In the genomic region with DNA sequence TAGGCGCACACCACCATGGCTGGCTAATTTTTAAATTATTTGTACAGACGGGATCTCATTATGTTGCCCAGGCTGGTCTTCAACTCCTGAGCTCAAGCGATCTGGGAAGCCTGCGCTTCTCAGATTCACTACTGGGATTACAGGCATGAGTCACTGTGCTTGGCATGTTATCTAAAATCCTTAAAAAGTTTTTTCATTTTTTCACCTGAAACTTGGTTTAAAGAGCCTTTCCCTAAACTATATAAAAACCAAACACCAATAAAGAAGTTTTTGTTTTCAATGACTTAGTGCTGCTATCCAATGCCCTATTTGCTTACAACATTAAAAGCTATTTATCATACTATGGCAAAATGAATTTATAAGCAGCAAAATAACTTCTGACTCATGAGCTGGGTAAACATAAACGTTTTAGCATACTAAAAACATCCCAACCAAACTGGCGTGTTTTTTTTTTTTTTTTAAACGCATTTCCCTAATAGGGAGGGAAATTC, we compare ENCODE assay signal across 15 cellular contexts.
DNase-seq lines count a peak whose midpoint lies in the region; ATAC-seq, FAIRE-seq and TF ChIP-seq lines count a peak whose summit lies in the region.
"Had no signal": no experiment of that assay in that cellular context is flagged by ENCODE, and none has a peak within 500 bp of the region (broad histone marks: within the 10 kb centered on the region; RNA-seq: fewer than 3 reads in every experiment).

No MANE protein-coding gene starts in this region.

- BruUV-seq in K562 (replicated peaks; lab: Mats Ljungman, UMichigan): no TSS peak

- H3K27me3 Mint-ChIP-seq in HFFc6 (ENCODE audit: insufficient read depth): no peaks in the 10 kb centered on the region; the same call in 1 of the 2 replicates
- H3K27me3 Mint-ChIP-seq: activated CD4-positive, alpha-beta memory T cell treated with anti-CD3 and anti-CD28 coated beads, Interleukin-2, amount 10 ng/mL, durations not matched to agents 7 days and 5 days had no signal

- H3K27ac ChIP-seq in K562 (ENCODE audit: extremely low read depth, low read depth, low read length): no peak overlapping the region
- H3K27ac ChIP-seq: left ventricle myocardium inferior, uterus had no signal

- H3K27ac Mint-ChIP-seq in HFFc6: no peak overlapping the region
- H3K27ac Mint-ChIP-seq: activated CD4-positive, alpha-beta memory T cell treated with anti-CD3 and anti-CD28 coated beads, Interleukin-2, amount 10 ng/mL, durations not matched to agents 7 days and 5 days had no signal

- POLR2A ChIA-PET in K562 (lab: Yijun Ruan, JAX): no interaction called here

- H3K36me3 ChIP-seq in K562 (ENCODE audit: control insufficient read depth, insufficient read depth, low read length): peaks cover 68% of the 10 kb centered on the region
- H3K36me3 ChIP-seq: uterus had no signal

- ATAC-seq in K562: no peak
- ATAC-seq in GM21723 (IDR thresholded peaks at IDR 0.05; ENCODE audit: unreplicated experiment): no peak
- no peak for ATAC-seq in HG03469 (IDR thresholded peaks at IDR 0.05; ENCODE audit: unreplicated experiment)
- no peak for ATAC-seq in HG02610 (IDR thresholded peaks at IDR 0.05; ENCODE audit: unreplicated experiment)

- peaks cover 13% of the 10 kb centered on the region for H3K36me3 Mint-ChIP-seq in HFFc6 (ENCODE audit: low read depth)

- H3K27me3 ChIP-seq in K562 (ENCODE audit: control insufficient read depth in 2 of 2, insufficient read depth in 2 of 2, low read length in 2 of 2): no peaks in the 10 kb centered on the region
- H3K27me3 ChIP-seq: uterus had no signal

- CTCF ChIA-PET in K562 (lab: Yijun Ruan, JAX; ENCODE audit: low intra/inter-chr PET ratio): no interaction called here

- H3K79me2 ChIP-seq in K562 (ENCODE audit: control insufficient read depth, insufficient read depth, low read length): no peaks in the 10 kb centered on the region; the same call in 2 of the 3 replicates

- FAIRE-seq in K562 (lab: Jason Lieb, UNC): no peak

- 57% methylated on average over 7 of the region's 7 CpGs for WGBS in K562 (ENCODE audit: insufficient coverage, low coverage, missing lambda C conversion rate)

- no peak overlapping the region for H3K4me2 ChIP-seq in K562 (ENCODE audit: insufficient read depth, low read length)

- H3K4me1 Mint-ChIP-seq in HFFc6 (ENCODE audit: low read depth): peaks cover 20% of the 10 kb centered on the region

- no peak overlapping the region for H3K4me3 ChIP-seq in K562
- H3K4me3 ChIP-seq: left ventricle myocardium inferior, uterus had no signal

- H3K9me3 ChIP-seq in K562 (replicated peaks; ENCODE audit: control insufficient read depth, insufficient read depth, low read depth, low read length): no peaks in the 10 kb centered on the region
- H3K9me3 ChIP-seq: left ventricle myocardium inferior, uterus had no signal

- TF ChIP-seq EP300 in K562 (IDR thresholded peaks at IDR 0.05; ENCODE audit: low read length): no peak

- H3K9me3 Mint-ChIP-seq in HFFc6: no peaks in the 10 kb centered on the region
- H3K9me3 Mint-ChIP-seq: activated CD4-positive, alpha-beta memory T cell treated with anti-CD3 and anti-CD28 coated beads, Interleukin-2, amount 10 ng/mL, durations not matched to agents 7 days and 5 days had no signal

- TF ChIP-seq CTCF in HFFc6 (IDR thresholded peaks at IDR 0.05) (no peak), K562 (IDR thresholded peaks at IDR 0.05 in 2 of 3, conservative IDR thresholded peaks at IDR 0.05 in 1 of 3; ENCODE audit: insufficient read depth in 2 of 3, low read depth in 1 of 3, low read length in 3 of 3) (no peak)

- H4K20me1 ChIP-seq in K562 (replicated peaks; ENCODE audit: control insufficient read depth, insufficient read depth, low read length): no peaks in the 10 kb centered on the region

- H3K9ac ChIP-seq in K562 (ENCODE audit: insufficient read depth in 1 of 2, low read depth in 2 of 2, low read length in 2 of 2): no peak overlapping the region

- intact Hi-C loops in K562 (cut with micrococcal nuclease): loop anchor here (10.0 kb wide), 1 partner anchor 361 kb away; no protein-coding TSS in a partner anchor

- TF ChIP-seq RAD21 in K562 (CRISPR knock-in tag; conservative IDR thresholded peaks at IDR 0.05 in 1 of 2, IDR thresholded peaks at IDR 0.05 in 1 of 2): no peak

- no peaks in the 10 kb centered on the region for H3K9me1 ChIP-seq in K562 (ENCODE audit: control insufficient read depth, insufficient read depth, low read length)

- in situ Hi-C loops in K562 (cut with MboI): no loop called here

- H2AFZ ChIP-seq in K562 (ENCODE audit: low read depth, low read length): no peak overlapping the region

- H3K4me1 ChIP-seq in K562 (replicated peaks in 1 of 2; ENCODE audit: control insufficient read depth in 2 of 2, insufficient read depth in 2 of 2, low read length in 2 of 2): no peaks in the 10 kb centered on the region; a peak in 1 of 5 replicates
- H3K4me1 ChIP-seq: uterus had no signal

- DNase-seq in A172 (ENCODE audit: low spot score): peak; percentile 53
- DNase-seq in HFFc6: peak; percentile 9
- no peak for DNase-seq in K562 (ENCODE audit: extremely low read depth in 1 of 4, low spot score in 3 of 4)
- DNase-seq in kidney tubule cell (ENCODE audit: low spot score): peak; percentile 32
- DNase-seq in activated CD4-positive, alpha-beta T cell treated with anti-CD3 and anti-CD28 coated beads for 4 hours: no peak
- DNase-seq: activated CD4-positive, alpha-beta memory T cell treated with anti-CD3 and anti-CD28 coated beads, Interleukin-2, amount 10 ng/mL, durations not matched to agents 7 days and 5 days; DMS53; head of caudate nucleus; left ventricle myocardium inferior; NCI-H345; stimulated activated CD4-positive, alpha-beta T cell treated with anti-CD3 and anti-CD28 coated beads, Interleukin-15, amount 100 ng/mL, for 24 hours; uterus had no signal

- no peak overlapping the region for H3K4me3 Mint-ChIP-seq in HFFc6
- H3K4me3 Mint-ChIP-seq: activated CD4-positive, alpha-beta memory T cell treated with anti-CD3 and anti-CD28 coated beads, Interleukin-2, amount 10 ng/mL, durations not matched to agents 7 days and 5 days had no signal

- no peak for TF ChIP-seq POLR2A in K562 (conservative IDR thresholded peaks at IDR 0.05)

TF ChIP-seq in K562, 482 proteins besides CTCF, POLR2A, EP300 and RAD21:
- TF ChIP-seq IRF2 (CRISPR knock-in tag; IDR thresholded peaks at IDR 0.05) (no peak), SMARCE1 (IDR thresholded peaks at IDR 0.05) (0 out of 2 replicates have a peak, but pooled peaks have one; percentile 15), FOSL1 (tag; conservative IDR thresholded peaks at IDR 0.05) (peak; percentile 51), ZNF584 (CRISPR knock-in tag; IDR thresholded peaks at IDR 0.05; ENCODE audit: low read depth) (no peak), PHTF2 (CRISPR knock-in tag; IDR thresholded peaks at IDR 0.05) (no peak), TAL1 (IDR thresholded peaks at IDR 0.05) (no peak), CAMTA2 (CRISPR knock-in tag; conservative IDR thresholded peaks at IDR 0.05) (no peak), JUND (IDR thresholded peaks at IDR 0.05; ENCODE audit: borderline replicate concordance, low read depth, low read length) (peak; percentile 54; the same call in 1 of the 2 replicates), JUND (tag; IDR thresholded peaks at IDR 0.05; ENCODE audit: borderline replicate concordance, low read depth, low read length) (0 out of 3 replicates have a peak, but pooled peaks have one; percentile 12)
- TF ChIP-seq, protein P1, sequence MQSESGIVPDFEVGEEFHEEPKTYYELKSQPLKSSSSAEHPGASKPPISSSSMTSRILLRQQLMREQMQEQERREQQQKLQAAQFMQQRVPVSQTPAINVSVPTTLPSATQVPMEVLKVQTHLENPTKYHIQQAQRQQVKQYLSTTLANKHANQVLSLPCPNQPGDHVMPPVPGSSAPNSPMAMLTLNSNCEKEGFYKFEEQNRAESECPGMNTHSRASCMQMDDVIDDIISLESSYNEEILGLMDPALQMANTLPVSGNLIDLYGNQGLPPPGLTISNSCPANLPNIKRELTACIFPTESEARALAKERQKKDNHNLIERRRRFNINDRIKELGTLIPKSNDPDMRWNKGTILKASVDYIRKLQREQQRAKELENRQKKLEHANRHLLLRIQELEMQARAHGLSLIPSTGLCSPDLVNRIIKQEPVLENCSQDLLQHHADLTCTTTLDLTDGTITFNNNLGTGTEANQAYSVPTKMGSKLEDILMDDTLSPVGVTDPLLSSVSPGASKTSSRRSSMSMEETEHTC (IDR thresholded peaks at IDR 0.05): no peak

Comparison
In these comparisons a context has a peak if more than half of its experiments do, and no peak if none do; other contexts are left out.
1. DNase-seq: peak in A172 (single experiment), HFFc6 (single experiment) and kidney tubule cell (single experiment); none in K562 (0 of 4) and activated CD4-positive, alpha-beta T cell treated with anti-CD3 and anti-CD28 coated beads for 4 hours (0 of 2).